ENCODE assay signal across 8 cellular contexts in genomic region chrX:51332188-51332942, GRCh38. TPM values are rescaled to one million over a fixed set of nuclear protein-coding genes. Genes with fewer than 3 reads are reported as not detected.
DNase-seq lines count a peak whose midpoint lies in the region; ATAC-seq and TF ChIP-seq lines count a peak whose summit lies in the region.

Gene NUDT10, plus strand, starts transcription at chrX:51332822. Its CDS starts 144 bp downstream, at chrX:51332966.

- H3K27ac ChIP-seq in GM23338 (ENCODE audit: low read depth), result no peak within 1 kb of the TSS

- H3K4me2 ChIP-seq in GM23338, result peak within 1 kb of the TSS; percentile 78

- H3K4me3 Mint-ChIP-seq in GM23338, result peak within 1 kb of the TSS; percentile 87
- peak within 1 kb of the TSS; percentile 73 for H3K4me3 Mint-ChIP-seq in central memory CD8-positive, alpha-beta T cell

- no peaks in the 10 kb centered on the region for H3K27me3 Mint-ChIP-seq in GM23338 (ENCODE audit: insufficient read depth, low read depth, poor library complexity)
- no peaks in the 10 kb centered on the region for H3K27me3 Mint-ChIP-seq in central memory CD8-positive, alpha-beta T cell

- H3K36me3 Mint-ChIP-seq in GM23338 (ENCODE audit: low read depth), result no peaks in the 10 kb centered on the region; the same call in 2 of the 3 replicates
- H3K36me3 Mint-ChIP-seq in central memory CD8-positive, alpha-beta T cell (ENCODE audit: insufficient read depth), result no peaks in the 10 kb centered on the region

- peak within 1 kb of the TSS; percentile 81 for H3K27ac Mint-ChIP-seq in GM23338
- H3K27ac Mint-ChIP-seq in central memory CD8-positive, alpha-beta T cell (ENCODE audit: low read depth), result peak within 1 kb of the TSS; percentile 55

- DNase-seq in GM23338 (ENCODE audit: low spot score), result peak; percentile 81
- peak; percentile 20 for DNase-seq in SKM-1 treated with dmso at 0.1 percent for 144 hours (lab: John Stamatoyannopoulos, UW; ENCODE audit: unreplicated experiment)
- DNase-seq in central memory CD8-positive, alpha-beta T cell (ENCODE audit: low spot score in 2 of 2), result no peak
- peak; percentile 4 for DNase-seq in kidney glomerular epithelial cell (lab: John Stamatoyannopoulos, UW)
- peak; percentile 18 to 25 for DNase-seq in stimulated activated CD4-positive, alpha-beta T cell treated with anti-CD3 and anti-CD28 coated beads, Interleukin-2, amount 100 ng/mL, for 48 hours
- DNase-seq in NCI-H2029 treated with DMSO at 0.1 percent for 48 hours (lab: John Stamatoyannopoulos, UW), result no peak
- no peak for DNase-seq in Kasumi-1 (lab: John Stamatoyannopoulos, UW)
- DNase-seq in NCI-H1694 treated with DMSO at 0.1 percent for 48 hours (lab: John Stamatoyannopoulos, UW), result no peak

- peaks cover 27% of the 10 kb centered on the region for H3K79me2 ChIP-seq in GM23338 (replicated peaks; ENCODE audit: insufficient read depth)

- ATAC-seq in GM23338, result peak; percentile 88
- no peak for ATAC-seq in central memory CD8-positive, alpha-beta T cell (replicated peaks; ENCODE audit: extremely low read depth, poor library complexity, severe bottlenecking)

- H3F3A ChIP-seq in GM23338 (replicated peaks; ENCODE audit: low read depth), result no peaks in the 10 kb centered on the region

- H3K4me1 ChIP-seq in GM23338 (ENCODE audit: insufficient read depth), result peaks cover 4% of the 10 kb centered on the region; the same call in 1 of the 2 replicates

- no peaks in the 10 kb centered on the region for H3K9me3 Mint-ChIP-seq in GM23338
- no peaks in the 10 kb centered on the region for H3K9me3 Mint-ChIP-seq in central memory CD8-positive, alpha-beta T cell

- no peaks in the 10 kb centered on the region for H3K27me3 ChIP-seq in GM23338 (ENCODE audit: insufficient read depth)

- no peak for TF ChIP-seq CTCF in GM23338 (conservative IDR thresholded peaks at IDR 0.05; ENCODE audit: low read depth in 2 of 2)

- peaks cover 19% of the 10 kb centered on the region; the same call in 2 of the 3 replicates for H3K4me1 Mint-ChIP-seq in GM23338
- no peaks in the 10 kb centered on the region for H3K4me1 Mint-ChIP-seq in central memory CD8-positive, alpha-beta T cell

- no peaks in the 10 kb centered on the region for H3K9me2 ChIP-seq in GM23338 (ENCODE audit: insufficient read depth)

- no peak within 1 kb of the TSS for H2AFZ ChIP-seq in GM23338

- no peaks in the 10 kb centered on the region for H4K20me1 ChIP-seq in GM23338 (replicated peaks; ENCODE audit: insufficient read depth)

- H3K4me3 ChIP-seq in GM23338, result peak within 1 kb of the TSS; percentile 59

- no peaks in the 10 kb centered on the region for H3K36me3 ChIP-seq in GM23338 (ENCODE audit: insufficient read depth)

TF ChIP-seq in GM23338, 12 proteins besides CTCF, POLR2A, EP300 and RAD21:
- TF ChIP-seq POLR2AphosphoS5 (IDR thresholded peaks at IDR 0.05; ENCODE audit: low read depth) (peak; percentile 64), ETS1 (IDR thresholded peaks at IDR 0.05) (no peak)

RNA-seq across cellular contexts. Expression of gene NUDT10, which starts in this region (rescaled TPM):
- total RNA-seq in GM23338 (2014; rRNA removed; shearing (Covaris generic)), result 35.5 and 37.3 TPM in 2 replicates
- polyA plus RNA-seq in GM23338 (2016; fragmentation: Nextera tagmentation; extraction: Ambion mirVana), result 20.9 and 21.8 TPM in 2 replicates

Comparison
In these comparisons a context has a peak if more than half of its experiments do, and no peak if none do; other contexts are left out.
1. DNase-seq: peak in GM23338 (single experiment), SKM-1 treated with dmso at 0.1 percent for 144 hours (single experiment), kidney glomerular epithelial cell (single experiment) and stimulated activated CD4-positive, alpha-beta T cell treated with anti-CD3 and anti-CD28 coated beads, Interleukin-2, amount 100 ng/mL, for 48 hours (2 of 2); none in central memory CD8-positive, alpha-beta T cell (0 of 2), NCI-H2029 treated with DMSO at 0.1 percent for 48 hours (single experiment), Kasumi-1 (0 of 2) and NCI-H1694 treated with DMSO at 0.1 percent for 48 hours (single experiment).